2 cellular contexts compared by ENCODE assay signal in genomic region chr6:159278626-159279025, GRCh38.
TF ChIP-seq lines count a peak whose summit lies in the region.

No MANE protein-coding gene starts in this region.

TF ChIP-seq in HEK293, 187 proteins besides CTCF, POLR2A, EP300 and RAD21:
- TF ChIP-seq ZSCAN18 (tag by site-specific recombination; IDR thresholded peaks at IDR 0.05), result no peak
- no peak for TF ChIP-seq IKZF3 (tag by site-specific recombination; IDR thresholded peaks at IDR 0.05)
- TF ChIP-seq ZNF624 (tag by site-specific recombination; IDR thresholded peaks at IDR 0.05), result no peak
- no peak for TF ChIP-seq ZNF280D (tag by site-specific recombination; IDR thresholded peaks at IDR 0.05)
- TF ChIP-seq ZNF248 (tag by site-specific recombination; IDR thresholded peaks at IDR 0.05), result no peak
- no peak for TF ChIP-seq ZNF670 (tag by site-specific recombination; IDR thresholded peaks at IDR 0.05; ENCODE audit: low read depth)
- peak; percentile 51; the same call in 1 of the 2 replicates for TF ChIP-seq ZBTB17 (tag by site-specific recombination; IDR thresholded peaks at IDR 0.05)

TF ChIP-seq in K562, 482 proteins besides CTCF, POLR2A, EP300 and RAD21 (continued from another document and continues in another):
- TF ChIP-seq SFPQ (IDR thresholded peaks at IDR 0.05; ENCODE audit: low read depth, low read length) (no peak), TRIM24 (IDR thresholded peaks at IDR 0.05) (peak; percentile 63; a peak in 3 of 4 replicates), ZNF324 (CRISPR knock-in tag; IDR thresholded peaks at IDR 0.05) (no peak), ZNF696 (CRISPR knock-in tag; conservative IDR thresholded peaks at IDR 0.05) (no peak), JUND (IDR thresholded peaks at IDR 0.05; ENCODE audit: borderline replicate concordance, low read depth, low read length) (no peak), JUND (tag; IDR thresholded peaks at IDR 0.05; ENCODE audit: borderline replicate concordance, low read depth, low read length) (no peak), HDGF (IDR thresholded peaks at IDR 0.05) (no peak), GATAD2B (IDR thresholded peaks at IDR 0.05; ENCODE audit: borderline replicate concordance) (peak; percentile 90; the same call in 1 of the 2 replicates), ZNF609 (CRISPR knock-in tag; IDR thresholded peaks at IDR 0.05; ENCODE audit: borderline replicate concordance) (no peak), ZNF277 (CRISPR knock-in tag; IDR thresholded peaks at IDR 0.05; ENCODE audit: borderline replicate concordance) (no peak), NCOA2 (IDR thresholded peaks at IDR 0.05; ENCODE audit: partially characterized antibody in 2 of 2) (peak in 1 of 2 experiments; percentile 37), EP400 (IDR thresholded peaks at IDR 0.05) (no peak), CBX3 (IDR thresholded peaks at IDR 0.05; ENCODE audit: borderline replicate concordance in 1 of 2, low read length in 2 of 2) (no peak), TBP (optimal IDR thresholded peaks at IDR 0.05; ENCODE audit: low read depth, low read length) (no peak), CREB3 (tag; conservative IDR thresholded peaks at IDR 0.05; ENCODE audit: low read depth) (no peak), KDM4B (IDR thresholded peaks at IDR 0.05; ENCODE audit: borderline replicate concordance in 2 of 2, low read depth in 1 of 2) (no peak), ZNF518B (CRISPR knock-in tag; IDR thresholded peaks at IDR 0.05) (no peak), MCM3 (IDR thresholded peaks at IDR 0.05) (no peak), RBM17 (IDR thresholded peaks at IDR 0.05; ENCODE audit: borderline replicate concordance, low read depth, low read length) (no peak), MYC (IDR thresholded peaks at IDR 0.05; ENCODE audit: low read depth, low read length) (no peak), MYC (CRISPR knock-in tag; IDR thresholded peaks at IDR 0.05; ENCODE audit: borderline replicate concordance, low read depth) (no peak), ELK3 (CRISPR knock-in tag; IDR thresholded peaks at IDR 0.05) (no peak), RNF219 (CRISPR knock-in tag; IDR thresholded peaks at IDR 0.05) (no peak), MEF2A (IDR thresholded peaks at IDR 0.05; ENCODE audit: control insufficient read depth, low read depth, low read length) (no peak), FOS (IDR thresholded peaks at IDR 0.05; ENCODE audit: extremely low read depth, insufficient read length) (no peak), ATF7 (IDR thresholded peaks at IDR 0.05) (no peak), E2F4 (CRISPR knock-in tag; IDR thresholded peaks at IDR 0.05; ENCODE audit: low read depth) (no peak), ETV5 (CRISPR knock-in tag; IDR thresholded peaks at IDR 0.05; ENCODE audit: low read depth) (no peak), SMARCA4 (IDR thresholded peaks at IDR 0.05) (no peak), ZKSCAN8 (CRISPR knock-in tag; IDR thresholded peaks at IDR 0.05) (no peak), ARID1B (IDR thresholded peaks at IDR 0.05) (0 out of 2 replicates have a peak, but pooled peaks have one; percentile 13), THAP7 (CRISPR knock-in tag; IDR thresholded peaks at IDR 0.05) (no peak), HNRNPUL1 (IDR thresholded peaks at IDR 0.05; ENCODE audit: low read length) (no peak), SNRNP70 (optimal IDR thresholded peaks at IDR 0.05; ENCODE audit: low read depth, low read length) (no peak), GTF2F1 (IDR thresholded peaks at IDR 0.05; ENCODE audit: low read depth, low read length) (no peak), ZNF586 (CRISPR knock-in tag; conservative IDR thresholded peaks at IDR 0.05) (no peak), SPI1 (IDR thresholded peaks at IDR 0.05; ENCODE audit: borderline replicate concordance, low read depth, low read length) (no peak)
